9 cellular contexts compared by ENCODE assay signal in the genomic region with DNA sequence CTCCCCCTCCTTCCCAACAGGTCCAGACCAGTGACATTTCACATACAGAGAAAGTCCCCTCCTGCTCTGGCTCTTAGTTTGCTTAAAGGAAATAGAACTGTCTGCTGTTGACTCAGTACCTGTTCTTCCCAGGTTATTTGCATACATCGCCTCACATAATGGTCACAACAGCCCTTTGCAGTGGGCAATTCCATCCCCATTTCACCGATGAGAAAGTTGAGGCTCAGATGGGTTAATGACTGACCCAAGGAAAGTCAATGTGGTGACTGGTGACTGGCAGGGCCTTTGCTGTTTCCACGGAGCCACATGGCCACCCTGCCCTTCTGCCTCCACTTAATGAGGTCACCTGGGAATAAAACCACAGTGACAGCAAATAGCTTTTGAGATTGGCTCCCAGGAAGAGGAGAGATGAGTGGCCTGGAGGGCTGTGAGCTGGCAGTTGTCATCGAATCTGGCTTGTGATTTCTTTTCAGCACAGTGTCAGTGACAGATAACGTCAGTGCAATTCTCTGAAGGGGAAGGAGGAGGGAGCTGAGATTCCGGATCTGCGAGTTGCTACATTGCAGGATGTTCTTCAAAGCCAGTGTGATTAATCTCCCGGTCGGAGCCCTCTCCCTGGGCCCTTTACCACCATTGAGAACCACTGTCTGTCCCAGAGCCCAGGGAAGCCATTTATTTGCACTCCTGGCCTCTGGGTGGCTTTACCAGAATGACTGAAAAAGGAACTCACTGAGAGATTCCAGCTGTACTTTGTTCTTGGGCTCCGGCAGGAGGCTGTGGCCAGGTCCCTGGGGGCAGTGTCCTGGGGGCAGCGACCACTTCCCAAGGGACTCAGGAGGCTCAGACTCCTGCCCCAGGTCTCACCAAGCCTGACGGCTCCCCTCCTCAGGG.
DNase-seq lines count a peak whose midpoint lies in the region; ATAC-seq, FAIRE-seq and TF ChIP-seq lines count a peak whose summit lies in the region.
"Had no signal": no experiment of that assay in that cellular context is flagged by ENCODE, and none has a peak within 500 bp of the region (broad histone marks: within the 10 kb centered on the region; RNA-seq: fewer than 3 reads in every experiment).

No MANE protein-coding gene starts in this region.

- ATAC-seq in HG03139 (IDR thresholded peaks at IDR 0.05; ENCODE audit: unreplicated experiment) (peak; percentile 55), HG02970 (IDR thresholded peaks at IDR 0.05; ENCODE audit: low FRiP score, unreplicated experiment) (no peak)
- no peak for ATAC-seq in CD4-positive, alpha-beta T cell (ENCODE audit: poor library complexity)

- peak; percentile 89 for FAIRE-seq in GM19239 (lab: Jason Lieb, UNC)

- no peaks in the 10 kb centered on the region for H3K36me3 Mint-ChIP-seq in mesothelial cell of epicardium
- H3K36me3 Mint-ChIP-seq in CD4-positive, alpha-beta T cell (ENCODE audit: low read depth): no peaks in the 10 kb centered on the region
- H3K36me3 Mint-ChIP-seq: activated naive CD4-positive, alpha-beta T cell treated with anti-CD3 and anti-CD28 coated beads, Interleukin-2, amount 50 U/mL, for 24 hours had no signal

- peak; percentile 36 for DNase-seq in GM19239 (ENCODE audit: insufficient read length, low spot score)
- DNase-seq in mesothelial cell of epicardium (ENCODE audit: low spot score in 2 of 2, unreplicated experiment in 2 of 2): no peak
- DNase-seq in stimulated activated CD4-positive, alpha-beta T cell treated with anti-CD3 and anti-CD28 coated beads, Interleukin-12 subunit alpha, Interleukin-12 subunit beta, amount 100 ng/mL, for 4 hours: no peak
- no peak for DNase-seq in CD4-positive, alpha-beta T cell

- H3K9ac ChIP-seq in BLaER1: peak overlapping the region; percentile 5; the same call in 1 of the 2 replicates

- peak overlapping the region; percentile 5 for H3K27ac Mint-ChIP-seq in mesothelial cell of epicardium
- no peak overlapping the region for H3K27ac Mint-ChIP-seq in CD4-positive, alpha-beta T cell
- H3K27ac Mint-ChIP-seq: activated naive CD4-positive, alpha-beta T cell treated with anti-CD3 and anti-CD28 coated beads, Interleukin-2, amount 50 U/mL, for 24 hours had no signal

- peaks cover 6% of the 10 kb centered on the region for H3K27me3 Mint-ChIP-seq in mesothelial cell of epicardium (ENCODE audit: low read depth)
- peaks cover 3% of the 10 kb centered on the region for H3K27me3 Mint-ChIP-seq in CD4-positive, alpha-beta T cell
- H3K27me3 Mint-ChIP-seq: activated naive CD4-positive, alpha-beta T cell treated with anti-CD3 and anti-CD28 coated beads, Interleukin-2, amount 50 U/mL, for 24 hours had no signal

- TF ChIP-seq CTCF in VCaP (conservative IDR thresholded peaks at IDR 0.05) (no peak), mesothelial cell of epicardium (IDR thresholded peaks at IDR 0.05; ENCODE audit: unreplicated experiment) (no peak)
- TF ChIP-seq CTCF in CD4-positive, alpha-beta T cell (IDR thresholded peaks at IDR 0.05): no peak

- H3K27ac ChIP-seq in BLaER1: no peak overlapping the region
- peak overlapping the region; percentile 81 for H3K27ac ChIP-seq in VCaP
- no peak overlapping the region for H3K27ac ChIP-seq in CD4-positive, alpha-beta T cell (ENCODE audit: low read depth, low read length)

- intact Hi-C loops in CD4-positive, alpha-beta T cell (cut with DNase I, micrococcal nuclease): no loop called here

- H3K36me3 ChIP-seq in BLaER1: no peaks in the 10 kb centered on the region

- CTCF ChIA-PET in CD4-positive, alpha-beta T cell (lab: Charles Lee): no interaction called here

- no peak overlapping the region for H3K4me3 Mint-ChIP-seq in mesothelial cell of epicardium
- no peak overlapping the region for H3K4me3 Mint-ChIP-seq in CD4-positive, alpha-beta T cell
- H3K4me3 Mint-ChIP-seq: activated naive CD4-positive, alpha-beta T cell treated with anti-CD3 and anti-CD28 coated beads, Interleukin-2, amount 50 U/mL, for 24 hours had no signal

- no peaks in the 10 kb centered on the region for H4K20me1 ChIP-seq in BLaER1

- peaks cover 32% of the 10 kb centered on the region for H3K4me1 Mint-ChIP-seq in mesothelial cell of epicardium
- peaks cover 19% of the 10 kb centered on the region for H3K4me1 Mint-ChIP-seq in CD4-positive, alpha-beta T cell (ENCODE audit: low read depth)

- POLR2A ChIA-PET in CD4-positive, alpha-beta T cell (lab: Charles Lee): no interaction called here

- peaks cover 56% of the 10 kb centered on the region for H3K4me1 ChIP-seq in BLaER1

- no peaks in the 10 kb centered on the region for H3K9me3 ChIP-seq in BLaER1
- no peaks in the 10 kb centered on the region for H3K9me3 ChIP-seq in CD4-positive, alpha-beta T cell (ENCODE audit: control insufficient read depth, low read length)

- peak overlapping the region; percentile 89 for H3K4me2 ChIP-seq in BLaER1

- H3K4me3 ChIP-seq in BLaER1: no peak overlapping the region

- H3K27me3 ChIP-seq in BLaER1: no peaks in the 10 kb centered on the region
- H3K27me3 ChIP-seq in CD4-positive, alpha-beta T cell (ENCODE audit: control insufficient read depth, insufficient read depth, low read length): no peaks in the 10 kb centered on the region

- no peaks in the 10 kb centered on the region for H3K9me3 Mint-ChIP-seq in mesothelial cell of epicardium
- no peaks in the 10 kb centered on the region for H3K9me3 Mint-ChIP-seq in CD4-positive, alpha-beta T cell
- H3K9me3 Mint-ChIP-seq: activated naive CD4-positive, alpha-beta T cell treated with anti-CD3 and anti-CD28 coated beads, Interleukin-2, amount 50 U/mL, for 24 hours had no signal
